ENCODE assay signal across 20 cellular contexts in the genomic region with DNA sequence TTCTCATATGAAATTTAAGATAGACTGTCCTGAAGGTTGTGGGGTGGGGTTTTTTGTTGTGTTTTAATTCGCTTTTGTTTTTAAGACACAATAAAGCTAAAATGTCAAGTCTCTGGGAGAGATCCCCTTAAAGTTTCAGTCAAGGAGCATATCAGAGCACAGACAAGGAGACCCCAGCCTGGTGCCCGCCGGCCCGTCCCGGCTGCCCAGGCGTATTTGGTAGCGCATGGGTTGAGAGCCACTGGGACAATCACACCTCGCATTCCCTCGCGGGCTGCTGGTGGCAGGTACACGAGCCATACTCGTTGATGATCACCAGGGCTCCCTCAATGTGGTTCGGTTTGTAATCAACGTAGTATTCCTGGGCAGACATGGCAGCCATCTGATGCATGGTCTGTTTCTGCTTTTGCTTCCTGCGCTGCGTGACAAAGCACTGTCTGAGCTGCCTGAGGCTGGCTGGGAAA. TPM values are rescaled to one million over a fixed set of nuclear protein-coding genes. Genes with fewer than 3 reads are reported as not detected.
DNase-seq lines count a peak whose midpoint lies in the region; ATAC-seq, FAIRE-seq and TF ChIP-seq lines count a peak whose summit lies in the region.
"Had no signal": no experiment of that assay in that cellular context is flagged by ENCODE, and none has a peak within 500 bp of the region (broad histone marks: within the 10 kb centered on the region; RNA-seq: fewer than 3 reads in every experiment).

No MANE protein-coding gene starts in this region.

- POLR2A ChIA-PET in H1 (lab: Charles Lee; ENCODE audit: partially characterized antibody) = interaction anchor here (1.0 kb wide), 1 partner anchor 23 kb away, joined by 3 read pairs; no protein-coding TSS in a partner anchor

- H2BK20ac ChIP-seq in H1 (ENCODE audit: low read length) = peak overlapping the region; percentile 24; the same call in 1 of the 2 replicates

- H3K4me2 ChIP-seq in H1 (ENCODE audit: insufficient read depth in 1 of 2, low read depth in 2 of 2, low read length in 2 of 2) = peak overlapping the region; percentile 81 to 88
- no peak overlapping the region for H3K4me2 ChIP-seq in mesenchymal stem cell (ENCODE audit: low read length, poor library complexity, severe bottlenecking)
- H3K4me2 ChIP-seq: KMS-11 had no signal

- no peak overlapping the region for H4K5ac ChIP-seq in H1 (ENCODE audit: insufficient read length, low read depth, low read length)

- 91% methylated on average over 16 of the region's 16 CpGs for WGBS in HUES64
- 14% methylated on average over 16 of the region's 16 CpGs; no CpG with 5 or more reads in 1 of the 2 experiments for WGBS in H1 (ENCODE audit: extremely low coverage in 1 of 2, insufficient coverage in 1 of 2, insufficient read length in 1 of 2, insufficient replicate concordance in 2 of 2, low coverage in 1 of 2, low lambda C conversion rate in 2 of 2, missing lambda C conversion rate in 1 of 2), 2 experiments
- 55% methylated on average over 16 of the region's 16 CpGs for WGBS in mesenchymal stem cell

- TF ChIP-seq CTCF in H1 (IDR thresholded peaks at IDR 0.05; ENCODE audit: control extremely low read depth in 1 of 3, insufficient read depth in 1 of 3, low read depth in 1 of 3, low read length in 3 of 3) = no peak

- CTCF ChIA-PET in H1 (lab: Charles Lee; ENCODE audit: partially characterized antibody) = interaction anchor here (1.2 to 1.3 kb wide), 3 partner anchors 24 to 157 kb away, joined by 3 to 6 read pairs (median 4); no protein-coding TSS in a partner anchor

- 0 out of 2 replicates have a peak overlapping the region, but pooled peaks have one; percentile 4 for H2AK5ac ChIP-seq in H1 (ENCODE audit: low read depth, low read length)
- H2AK5ac ChIP-seq in mesenchymal stem cell (ENCODE audit: low read length, severe bottlenecking) = no peak overlapping the region

- peak overlapping the region; percentile 45 for H4K91ac ChIP-seq in H1 (replicated peaks; ENCODE audit: insufficient read length, low read length)
- no peak overlapping the region for H4K91ac ChIP-seq in mesenchymal stem cell (ENCODE audit: low read length)

- H3K23me2 ChIP-seq in H1 (ENCODE audit: low read depth, low read length) = peaks cover 23% of the 10 kb centered on the region

- DNase-seq in H1 (ENCODE audit: low read depth in 1 of 2, low spot score in 2 of 2) (peak in 1 of 2 experiments; percentile 57), mesenchymal stem cell (no peak), left lobe of liver (ENCODE audit: low spot score) (no peak), AML-193 (lab: John Stamatoyannopoulos, UW) (no peak)
- DNase-seq: activated naive CD4-positive, alpha-beta T cell; Calu3; colonic mucosa; GF-D8; NCI-H2029 treated with DMSO at 0.1 percent for 48 hours; NCI-H524; stimulated activated CD4-positive, alpha-beta T cell treated with anti-CD3 and anti-CD28 coated beads, Interleukin-4, amount 100 ng/mL, for 1 hour had no signal

- H3K27me3 ChIP-seq in HUES64 (ENCODE audit: insufficient read depth, low read length) (peaks cover 65% of the 10 kb centered on the region), H1 (replicated peaks in 1 of 4; ENCODE audit: control insufficient read depth in 3 of 4, extremely low read depth in 1 of 4, insufficient read depth in 3 of 4, low read length in 3 of 4) (peaks cover 29 to 56% (median 49%) of the 10 kb centered on the region in 4 experiments), mesenchymal stem cell (ENCODE audit: control insufficient read depth in 1 of 2, insufficient read depth in 1 of 2, low read length in 2 of 2) (peaks cover 39 to 66% of the 10 kb centered on the region in 2 experiments), stomach smooth muscle (ENCODE audit: control insufficient read depth in 1 of 2, insufficient read depth in 2 of 2, low read length in 2 of 2) (peaks cover 12 to 29% of the 10 kb centered on the region in 2 donors)

- H3K27ac ChIP-seq in HUES64 (ENCODE audit: low read depth, low read length) (no peak overlapping the region), H1 (ENCODE audit: low read depth, low read length) (no peak overlapping the region), mesenchymal stem cell (ENCODE audit: low read length, poor library complexity, severe bottlenecking) (no peak overlapping the region), stomach smooth muscle (ENCODE audit: low read length) (no peak overlapping the region)
- H3K27ac ChIP-seq: colonic mucosa, KMS-11 had no signal

- no peaks in the 10 kb centered on the region; the same call in 1 of the 2 replicates for H3K79me1 ChIP-seq in H1 (ENCODE audit: low read depth, low read length)
- no peaks in the 10 kb centered on the region for H3K79me1 ChIP-seq in mesenchymal stem cell (replicated peaks; ENCODE audit: low read length, poor library complexity, severe bottlenecking)

- H3K36me3 ChIP-seq in HUES64 (ENCODE audit: insufficient read depth, low read length) (no peaks in the 10 kb centered on the region), H1 (ENCODE audit: control insufficient read depth in 2 of 4, insufficient read depth in 4 of 4, low read length in 3 of 4) (no peaks in the 10 kb centered on the region), mesenchymal stem cell (ENCODE audit: control insufficient read depth in 1 of 2, insufficient read depth in 2 of 2, low read depth in 1 of 2, low read length in 2 of 2) (no peaks in the 10 kb centered on the region), stomach smooth muscle (ENCODE audit: control insufficient read depth in 2 of 2, insufficient read depth in 2 of 2, low read length in 2 of 2) (no peaks in the 10 kb centered on the region)
- H3K36me3 ChIP-seq: colonic mucosa had no signal

- no peak for TF ChIP-seq POLR2A in H1 (IDR thresholded peaks at IDR 0.05; ENCODE audit: control extremely low read depth in 1 of 2, low read depth in 2 of 2, low read length in 2 of 2)

- H3K9me3 ChIP-seq in HUES64 (ENCODE audit: insufficient read depth, low read depth, low read length) (no peaks in the 10 kb centered on the region), H1 (ENCODE audit: insufficient read depth in 2 of 2, low read depth in 1 of 2, low read length in 1 of 2) (no peaks in the 10 kb centered on the region), mesenchymal stem cell (ENCODE audit: control insufficient read depth, low read length) (no peaks in the 10 kb centered on the region), stomach smooth muscle (ENCODE audit: control insufficient read depth in 2 of 2, low read length in 2 of 2) (no peaks in the 10 kb centered on the region)
- H3K9me3 ChIP-seq: colonic mucosa, mucosa of descending colon had no signal

- H3K4ac ChIP-seq in H1 (replicated peaks; ENCODE audit: insufficient read length, low read depth, low read length) (no peak overlapping the region), mesenchymal stem cell (ENCODE audit: low read depth in 1 of 2, low read length in 2 of 2) (no peak overlapping the region)

- peak overlapping the region; percentile 70 for H3K4me3 ChIP-seq in HUES64 (ENCODE audit: low read length)
- peak overlapping the region; percentile 33 to 63 (median 56) for H3K4me3 ChIP-seq in H1 (ENCODE audit: extremely low read depth in 1 of 4, insufficient read depth in 2 of 4, low read depth in 3 of 4, low read length in 4 of 4)
- H3K4me3 ChIP-seq in mesenchymal stem cell (ENCODE audit: insufficient read depth in 1 of 2, low read depth in 1 of 2, low read length in 2 of 2) = peak overlapping the region in 1 of 2 experiments; percentile 82
- peak overlapping the region; percentile 73 for H3K4me3 ChIP-seq in stomach smooth muscle (ENCODE audit: low read length in 2 of 2)
- H3K4me3 ChIP-seq: colonic mucosa, mucosa of descending colon had no signal

- H2BK15ac ChIP-seq in H1 (ENCODE audit: low read length) = peak overlapping the region; percentile 36; the same call in 1 of the 2 replicates
- no peak overlapping the region for H2BK15ac ChIP-seq in mesenchymal stem cell (ENCODE audit: low read depth, poor library complexity, severe bottlenecking)

- H2AFZ ChIP-seq in H1 (ENCODE audit: low read length) = peak overlapping the region; percentile 79
- H2AFZ ChIP-seq in mesenchymal stem cell (ENCODE audit: low read depth, low read length) = no peak overlapping the region

- H4K8ac ChIP-seq in H1 (ENCODE audit: extremely low read depth, insufficient read depth, low read length) (peak overlapping the region; percentile 87; the same call in 1 of the 2 replicates), mesenchymal stem cell (ENCODE audit: low read length) (no peak overlapping the region)

- TF ChIP-seq RAD21 in H1 (IDR thresholded peaks at IDR 0.05 in 1 of 2, conservative IDR thresholded peaks at IDR 0.05 in 1 of 2; ENCODE audit: low read depth in 2 of 2, low read length in 2 of 2) = no peak

- H3K23ac ChIP-seq in H1 (ENCODE audit: insufficient read length) (no peak overlapping the region), mesenchymal stem cell (ENCODE audit: low read length in 2 of 2) (peak overlapping the region in 1 of 2 experiments; percentile 40)

- H3K9ac ChIP-seq in HUES64 (ENCODE audit: low read depth, low read length) (peak overlapping the region; percentile 43; the same call in 1 of the 2 replicates), H1 (replicated peaks in 1 of 4; ENCODE audit: extremely low read depth in 1 of 4, low read depth in 3 of 4, low read length in 3 of 4) (peak overlapping the region in 2 of 4 experiments; percentile 23 to 45; a peak in 2 of 7 replicates), mesenchymal stem cell (ENCODE audit: low read length) (peak overlapping the region; percentile 14), stomach smooth muscle (ENCODE audit: low read length in 2 of 2) (no peak overlapping the region)
- H3K9ac ChIP-seq: KMS-11 had no signal

- H3K56ac ChIP-seq in H1 (replicated peaks; ENCODE audit: insufficient read length, low read depth, low read length) = no peak overlapping the region

- H3K18ac ChIP-seq in H1 (ENCODE audit: extremely low read depth, low read length) (peak overlapping the region; percentile 76), mesenchymal stem cell (ENCODE audit: low read depth in 1 of 2, low read length in 2 of 2) (no peak overlapping the region)

- peak overlapping the region; percentile 51 for H2BK12ac ChIP-seq in H1 (ENCODE audit: low read depth, low read length)
- no peak overlapping the region for H2BK12ac ChIP-seq in mesenchymal stem cell (ENCODE audit: low read length in 2 of 2)

- H3K4me1 ChIP-seq in HUES64 (ENCODE audit: insufficient read depth, low read length) (peaks cover 51% of the 10 kb centered on the region), H1 (replicated peaks in 1 of 4; ENCODE audit: control insufficient read depth in 3 of 4, insufficient read depth in 4 of 4, low read length in 3 of 4) (peaks cover 16 to 39% (median 27%) of the 10 kb centered on the region in 4 experiments), mesenchymal stem cell (ENCODE audit: control insufficient read depth, insufficient read depth, low read depth, low read length) (peaks cover 5% of the 10 kb centered on the region), stomach smooth muscle (ENCODE audit: control insufficient read depth, insufficient read depth, low read length) (peaks cover 17% of the 10 kb centered on the region)
- H3K4me1 ChIP-seq: colonic mucosa had no signal

- no peak for ATAC-seq in left lobe of liver
- ATAC-seq in GM18870 (IDR thresholded peaks at IDR 0.05; ENCODE audit: unreplicated experiment) = no peak
- ATAC-seq: activated CD4-positive, CD25-positive, alpha-beta regulatory T cell treated with anti-CD3 and anti-CD28 coated beads, Interleukin-2, amount 50 U/mL, for 24 hours; esophagus mucosa had no signal

- no peak for FAIRE-seq in H1 (lab: Jason Lieb, UNC)

- peaks cover 0 to 2% of the 10 kb centered on the region in 2 experiments for H4K20me1 ChIP-seq in H1 (replicated peaks in 1 of 2; ENCODE audit: control insufficient read depth in 1 of 2, insufficient read depth in 2 of 2, low read length in 2 of 2)

- H3K79me2 ChIP-seq in H1 (ENCODE audit: control insufficient read depth in 1 of 2, insufficient read depth in 2 of 2, low read length in 2 of 2) = no peaks in the 10 kb centered on the region

- H2BK5ac ChIP-seq in H1 (ENCODE audit: low read depth, low read length) (peak overlapping the region; percentile 1; the same call in 1 of the 2 replicates), mesenchymal stem cell (ENCODE audit: low read depth, low read length, poor library complexity, severe bottlenecking) (no peak overlapping the region)

- no peak overlapping the region for H3K14ac ChIP-seq in H1 (ENCODE audit: insufficient read length)
- peak overlapping the region in 1 of 2 experiments; percentile 6 for H3K14ac ChIP-seq in mesenchymal stem cell (ENCODE audit: low read length in 2 of 2)

- no peak for TF ChIP-seq EP300 in H1 (IDR thresholded peaks at IDR 0.05; ENCODE audit: borderline replicate concordance in 1 of 2, low read depth in 2 of 2, low read length in 2 of 2)

- H2BK120ac ChIP-seq in H1 (replicated peaks; ENCODE audit: low read depth, low read length) (peak overlapping the region; percentile 44), mesenchymal stem cell (ENCODE audit: low read depth, low read length) (no peak overlapping the region)

RNA-seq across cellular contexts. Expression of gene LRRTM1, which starts 2.5 kb away (rescaled TPM):
- polyA plus RNA-seq in HUES64 (2013, experiment 1 of 2) = 0.90 TPM
- polyA plus RNA-seq in HUES64 (2013, experiment 2 of 2) = 0.57 TPM
- 1.1 and 1.4 TPM in 2 replicates for total RNA-seq in H1 (2021; fragmentation: NEBNext Ultra II Directional; extraction: Animal tissue kit (Norgen Biotek cat#: 25700))
- polyA plus RNA-seq in H1 (2011; rRNA removed) = 2.3 and 4.6 TPM in 2 replicates
- polyA plus RNA-seq in H1 (2011; cell fraction: cytosol; rRNA removed) = 2.9 TPM
- 3.0 TPM for polyA plus RNA-seq in H1 (2011; cell fraction: nucleus; rRNA removed)
- polyA plus RNA-seq in H1 (2012, experiment 1 of 2) = 1.0 to 1.5 TPM (median 1.1 TPM) in 4 replicates
- polyA plus RNA-seq in H1 (2012, experiment 2 of 2) = 1.5 TPM
- 1.3 TPM for polyA plus RNA-seq in H1 (2013, experiment 1 of 2)
- 1.5 TPM for polyA plus RNA-seq in H1 (2013, experiment 2 of 2)
- polyA minus RNA-seq in H1 (2011; rRNA and poly(A)+ RNA removed) = 2.1 and 2.4 TPM in 2 replicates
- 1.9 TPM for polyA minus RNA-seq in H1 (2011; cell fraction: cytosol; rRNA and poly(A)+ RNA removed)
- polyA minus RNA-seq in H1 (2011; cell fraction: nucleus; rRNA and poly(A)+ RNA removed) = 1.6 TPM
- 0.32 TPM for polyA plus RNA-seq in mesenchymal stem cell (2013, experiment 1 of 2)
- polyA plus RNA-seq in mesenchymal stem cell (2013, experiment 2 of 2) = 0.38 TPM
- total RNA-seq in left lobe of liver = not detected
- total RNA-seq: Calu3, esophagus mucosa, osteocyte had no signal
- polyA plus RNA-seq: aorta had no signal

Comparison
In these comparisons a context has a peak if more than half of its experiments do, and no peak if none do; other contexts are left out.
1. H3K9ac ChIP-seq: peak in HUES64 (single experiment) and mesenchymal stem cell (single experiment); none in stomach smooth muscle (0 of 2).